ENCODE assay signal across 16 cellular contexts in genomic region chr7:70734436-70734835, GRCh38.
DNase-seq lines count a peak whose midpoint lies in the region; ATAC-seq and TF ChIP-seq lines count a peak whose summit lies in the region.
"Had no signal": no experiment of that assay in that cellular context is flagged by ENCODE, and none has a peak within 500 bp of the region (broad histone marks: within the 10 kb centered on the region; RNA-seq: fewer than 3 reads in every experiment).

No MANE protein-coding gene starts in this region.

- no peaks in the 10 kb centered on the region for H3K9me3 Mint-ChIP-seq in effector memory CD8-positive, alpha-beta T cell
- peaks cover 0 to 4% of the 10 kb centered on the region in 2 donors for H3K9me3 Mint-ChIP-seq in stimulated activated naive B cell treated with anti-CD40 and anti-IgM and Interleukin-4, amounts not matched to agents 10 μg/mL and 1 μg/mL and 100 μg/mL, for 72 hours

- intact Hi-C loops in left colon (cut with DNase I, micrococcal nuclease): no loop called here

- H3K27me3 Mint-ChIP-seq in effector memory CD8-positive, alpha-beta T cell: no peaks in the 10 kb centered on the region
- H3K27me3 Mint-ChIP-seq in stimulated activated naive B cell treated with anti-CD40 and anti-IgM and Interleukin-4, amounts not matched to agents 10 μg/mL and 1 μg/mL and 100 μg/mL, for 72 hours: no peaks in the 10 kb centered on the region

- H3K4me1 Mint-ChIP-seq in effector memory CD8-positive, alpha-beta T cell (ENCODE audit: low read depth in 2 of 2): peaks cover 68 to 73% of the 10 kb centered on the region in 2 donors
- peaks cover 6 to 31% of the 10 kb centered on the region in 2 donors for H3K4me1 Mint-ChIP-seq in stimulated activated naive B cell treated with anti-CD40 and anti-IgM and Interleukin-4, amounts not matched to agents 10 μg/mL and 1 μg/mL and 100 μg/mL, for 72 hours

- peak overlapping the region in 1 of 2 donors; percentile 56 for H3K27ac Mint-ChIP-seq in effector memory CD8-positive, alpha-beta T cell
- peak overlapping the region; percentile 17 for H3K27ac Mint-ChIP-seq in stimulated activated naive B cell treated with anti-CD40 and anti-IgM and Interleukin-4, amounts not matched to agents 10 μg/mL and 1 μg/mL and 100 μg/mL, for 72 hours

- peak overlapping the region; percentile 20 to 52 for H3K4me3 Mint-ChIP-seq in effector memory CD8-positive, alpha-beta T cell
- no peak overlapping the region for H3K4me3 Mint-ChIP-seq in stimulated activated naive B cell treated with anti-CD40 and anti-IgM and Interleukin-4, amounts not matched to agents 10 μg/mL and 1 μg/mL and 100 μg/mL, for 72 hours

- H3K36me3 Mint-ChIP-seq in effector memory CD8-positive, alpha-beta T cell (ENCODE audit: insufficient read depth): peaks cover 15% of the 10 kb centered on the region
- peaks cover 5 to 8% of the 10 kb centered on the region in 2 donors for H3K36me3 Mint-ChIP-seq in stimulated activated naive B cell treated with anti-CD40 and anti-IgM and Interleukin-4, amounts not matched to agents 10 μg/mL and 1 μg/mL and 100 μg/mL, for 72 hours

- peak; percentile 70 for ATAC-seq in SK-N-SH treated with all-trans-retinoic acid at 6 μM for 48 hours
- no peak for ATAC-seq in effector memory CD8-positive, alpha-beta T cell (replicated peaks)
- ATAC-seq in stimulated activated naive B cell treated with anti-CD40 and anti-IgM and Interleukin-4, amounts not matched to agents 10 μg/mL and 1 μg/mL and 100 μg/mL, for 72 hours (replicated peaks): peak; percentile 42 to 52
- ATAC-seq in left colon: no peak

- DNase-seq in GM03348 (ENCODE audit: low spot score) (peak; percentile 19), GDM1 (lab: John Stamatoyannopoulos, UW) (no peak), left colon (no peak)
- no peak for DNase-seq in effector memory CD8-positive, alpha-beta T cell
- DNase-seq in stimulated activated naive B cell treated with anti-CD40 and anti-IgM and Interleukin-4, amounts not matched to agents 10 μg/mL and 1 μg/mL and 100 μg/mL, for 72 hours: no peak
- no peak for DNase-seq in activated CD8-positive, alpha-beta memory T cell treated with anti-CD3 and anti-CD28 coated beads, Interleukin-2, amount 50 U/mL, for 48 hours
- DNase-seq: C1 segment of cervical spinal cord, DMS153, Kasumi-1, MV-4-11, NCI-H1417 treated with DMSO at 0.1 percent for 48 hours, NCI-H2029 treated with DMSO at 0.1 percent for 48 hours, NCI-H524, Peyer's patch, Right ventricle myocardium superior had no signal

TF ChIP-seq in SK-N-SH treated with all-trans-retinoic acid at 6 μM for 48 hours, 23 proteins besides CTCF, POLR2A, EP300 and RAD21:
- peak; percentile 41; the same call in 1 of the 2 replicates for TF ChIP-seq ISL1 (CRISPR knock-in tag; IDR thresholded peaks at IDR 0.05)
- no peak for TF ChIP-seq ZNF8 (CRISPR knock-in tag; IDR thresholded peaks at IDR 0.05)

Comparison
In these comparisons a context has a peak if more than half of its experiments do, and no peak if none do; other contexts are left out.
1. ATAC-seq: peak in SK-N-SH treated with all-trans-retinoic acid at 6 μM for 48 hours (single experiment) and stimulated activated naive B cell treated with anti-CD40 and anti-IgM and Interleukin-4, amounts not matched to agents 10 μg/mL and 1 μg/mL and 100 μg/mL, for 72 hours (2 of 2); none in effector memory CD8-positive, alpha-beta T cell (single experiment) and left colon (single experiment).
2. H3K4me3 Mint-ChIP-seq: peak in effector memory CD8-positive, alpha-beta T cell (2 of 2); none in stimulated activated naive B cell treated with anti-CD40 and anti-IgM and Interleukin-4, amounts not matched to agents 10 μg/mL and 1 μg/mL and 100 μg/mL, for 72 hours (0 of 2).